Comparison of ENCODE assay signal across 17 cellular contexts in genomic region chr1:33724348-33724747, GRCh38.
"Had no signal": no experiment of that assay in that cellular context is flagged by ENCODE, and none has a peak within 500 bp of the region (broad histone marks: within the 10 kb centered on the region; RNA-seq: fewer than 3 reads in every experiment).

No MANE protein-coding gene starts in this region.

- H3K9me3 Mint-ChIP-seq: activated T-cell treated with anti-CD3 and anti-CD28 coated beads, Interleukin-2, amount 50 U/mL, for 4 hours; nephron; T-cell had no signal

- H3K4me1 ChIP-seq: esophagus muscularis mucosa, right atrium auricular region had no signal

- H3K27ac ChIP-seq: esophagus muscularis mucosa, right atrium auricular region had no signal

- H3K36me3 Mint-ChIP-seq: T-cell had no signal

- H3K4me1 Mint-ChIP-seq: T-cell had no signal

- DNase-seq: activated CD4-positive, alpha-beta T cell treated with anti-CD3 and anti-CD28 coated beads, Interleukin-2, amount 50 U/mL, for 48 hours; activated CD4-positive, CD25-positive, alpha-beta regulatory T cell treated with anti-CD3 and anti-CD28 coated beads, Interleukin-2, amount 50 U/mL, for 72 hours; activated effector memory CD4-positive, alpha-beta T cell treated with Interleukin-2 at 50 U/mL for 16 hours; activated naive CD4-positive, alpha-beta T cell treated with anti-CD3 and anti-CD28 coated beads, Interleukin-2, amount 50 U/mL, for 16 hours; activated T-cell treated with anti-CD3 and anti-CD28 coated beads, Interleukin-2, amount 50 U/mL, for 4 hours; dorsolateral prefrontal cortex; hippocampal formation; occipital lobe; stimulated activated CD4-positive, alpha-beta T cell treated with anti-CD3 and anti-CD28 coated beads, Interleukin-4, amount 100 ng/mL, for 24 hours; stimulated activated naive CD4-positive, alpha-beta T cell treated with Interleukin-2 at 50 U/mL for 16 hours; T-cell; T-helper 9 cell; trophoblast cell had no signal

- H3K9me3 ChIP-seq: esophagus muscularis mucosa, right atrium auricular region had no signal

- H3K27ac Mint-ChIP-seq: nephron, progenitor cell of endocrine pancreas, T-cell had no signal

- H3K4me3 ChIP-seq: dorsolateral prefrontal cortex, esophagus muscularis mucosa, right atrium auricular region had no signal

- H3K4me3 Mint-ChIP-seq: activated T-cell treated with anti-CD3 and anti-CD28 coated beads, Interleukin-2, amount 50 U/mL, for 4 hours; nephron; T-cell had no signal

- ATAC-seq: activated T-cell treated with anti-CD3 and anti-CD28 coated beads, Interleukin-2, amount 50 U/mL, for 4 hours; T-cell had no signal

- H3K27me3 ChIP-seq: dorsolateral prefrontal cortex, right atrium auricular region had no signal

- H3K36me3 ChIP-seq: esophagus muscularis mucosa, right atrium auricular region had no signal
